1 cellular context compared by ENCODE assay signal in genomic region chr4:102715057-102715456, GRCh38.
TF ChIP-seq lines count a peak whose summit lies in the region.

No MANE protein-coding gene starts in this region.

TF ChIP-seq in GM12878, 131 proteins besides CTCF, POLR2A, EP300 and RAD21:
- TF ChIP-seq NFIC (IDR thresholded peaks at IDR 0.05; ENCODE audit: low read depth, low read length) (no peak), ZNF217 (IDR thresholded peaks at IDR 0.05) (no peak), BCL3 (IDR thresholded peaks at IDR 0.05; ENCODE audit: borderline replicate concordance, insufficient read depth, low read depth, low read length, poor library complexity, severe bottlenecking) (peak; percentile 33), RELB (IDR thresholded peaks at IDR 0.05; ENCODE audit: low read depth) (no peak)
TF ChIP-seq in GM12878: peak in this region for 1.
